In the genomic region with DNA sequence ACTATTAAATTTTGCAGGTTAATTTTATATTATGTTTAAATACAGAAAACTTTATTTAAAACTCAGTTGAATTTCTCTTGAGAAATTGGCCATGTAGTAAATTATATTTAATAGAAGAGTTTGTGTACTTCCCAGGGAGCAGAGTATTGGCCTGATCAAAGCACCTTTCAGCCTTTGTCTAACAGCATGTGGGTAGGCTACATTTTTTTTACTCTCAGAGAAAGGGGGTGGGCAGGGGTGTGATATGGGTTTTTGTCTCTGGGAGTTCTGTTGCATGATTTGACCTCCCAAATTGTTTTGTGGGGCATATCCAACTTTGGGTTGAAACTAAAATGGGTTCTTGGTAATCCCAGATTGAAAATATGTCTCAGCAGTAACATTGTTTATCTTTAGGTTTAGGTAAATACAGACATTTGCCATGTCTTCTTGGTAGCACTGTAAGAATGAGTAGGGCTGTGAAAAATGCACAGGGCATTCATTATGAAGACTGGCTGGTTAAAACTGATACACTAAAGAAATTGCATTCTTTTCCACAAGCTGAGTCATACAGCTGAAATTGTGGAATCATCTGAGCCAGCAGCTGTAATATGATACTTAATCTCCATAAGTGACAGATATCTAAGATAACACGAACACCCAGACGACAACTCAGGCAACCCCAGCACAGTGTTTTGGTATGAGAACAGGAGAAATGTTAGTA, we compare ENCODE assay signal across 10 cellular contexts.
A peak's percentile ranks its signal among the peaks of the same experiment; 100 is the strongest.
DNase-seq lines count a peak whose midpoint lies in the region; ATAC-seq and TF ChIP-seq lines count a peak whose summit lies in the region.
"Had no signal": no experiment of that assay in that cellular context is flagged by ENCODE, and none has a peak within 500 bp of the region (broad histone marks: within the 10 kb centered on the region; RNA-seq: fewer than 3 reads in every experiment).

No MANE protein-coding gene starts in this region.

- intact Hi-C loops in esophagus squamous epithelium (cut with DNase I) = no loop called here

- H3K36me3 Mint-ChIP-seq in osteocyte (ENCODE audit: unreplicated experiment) = no peaks in the 10 kb centered on the region

- H3K27ac Mint-ChIP-seq in osteocyte (ENCODE audit: unreplicated experiment) = peak overlapping the region; percentile 89

- H3K9me3 Mint-ChIP-seq in osteocyte (ENCODE audit: unreplicated experiment) = peaks cover 7% of the 10 kb centered on the region

- H3K4me3 ChIP-seq in esophagus squamous epithelium = no peak overlapping the region
- H3K4me3 ChIP-seq: K562, prostate gland had no signal

- TF ChIP-seq POLR2A in esophagus squamous epithelium (IDR thresholded peaks at IDR 0.05) = no peak

- WGBS in esophagus squamous epithelium, 2 donors = 0 to 18% methylated on average over 2 of the region's 2 CpGs

- H3K36me3 ChIP-seq in esophagus squamous epithelium = no peaks in the 10 kb centered on the region
- H3K36me3 ChIP-seq: prostate gland had no signal

- no peaks in the 10 kb centered on the region for H3K27me3 Mint-ChIP-seq in osteocyte (ENCODE audit: unreplicated experiment)

- H3K4me1 Mint-ChIP-seq in osteocyte (ENCODE audit: unreplicated experiment) = peaks cover 40% of the 10 kb centered on the region

- H3K27ac ChIP-seq in epithelial cell of prostate (peak overlapping the region; percentile 83), esophagus squamous epithelium (peak overlapping the region in 2 of 4 donors; percentile 1 to 8)
- H3K27ac ChIP-seq: prostate gland had no signal

- no peaks in the 10 kb centered on the region for H3K9me3 ChIP-seq in esophagus squamous epithelium
- H3K9me3 ChIP-seq: prostate gland had no signal

- TF ChIP-seq CTCF in osteocyte (IDR thresholded peaks at IDR 0.05) (no peak), esophagus squamous epithelium (IDR thresholded peaks at IDR 0.05) (no peak)

- peaks cover 9 to 27% (median 17%) of the 10 kb centered on the region in 3 donors for H3K4me1 ChIP-seq in esophagus squamous epithelium
- H3K4me1 ChIP-seq: prostate gland had no signal

- ATAC-seq in GM21619 (IDR thresholded peaks at IDR 0.05; ENCODE audit: unreplicated experiment) = no peak
- ATAC-seq in HG02610 (IDR thresholded peaks at IDR 0.05; ENCODE audit: unreplicated experiment) = no peak
- ATAC-seq in GM19452 (IDR thresholded peaks at IDR 0.05; ENCODE audit: unreplicated experiment) = no peak
- ATAC-seq: K562 had no signal

- no peak overlapping the region for H3K4me3 Mint-ChIP-seq in osteocyte (ENCODE audit: unreplicated experiment)

- no peaks in the 10 kb centered on the region for H3K27me3 ChIP-seq in esophagus squamous epithelium

- DNase-seq in EL (peak; percentile 96), NCI-H226 (peak; percentile 69), epithelial cell of prostate (ENCODE audit: low read depth, low spot score) (peak; percentile 76), osteocyte (ENCODE audit: extremely low spot score, unreplicated experiment) (no peak), esophagus squamous epithelium (lab: John Stamatoyannopoulos, UW) (no peak)

Comparison
In these comparisons a context has a peak if more than half of its experiments do, and no peak if none do; other contexts are left out.
1. DNase-seq: peak in EL (single experiment), NCI-H226 (single experiment) and epithelial cell of prostate (single experiment); none in osteocyte (single experiment) and esophagus squamous epithelium (single experiment).